19 cellular contexts compared by ENCODE assay signal in the genomic region with DNA sequence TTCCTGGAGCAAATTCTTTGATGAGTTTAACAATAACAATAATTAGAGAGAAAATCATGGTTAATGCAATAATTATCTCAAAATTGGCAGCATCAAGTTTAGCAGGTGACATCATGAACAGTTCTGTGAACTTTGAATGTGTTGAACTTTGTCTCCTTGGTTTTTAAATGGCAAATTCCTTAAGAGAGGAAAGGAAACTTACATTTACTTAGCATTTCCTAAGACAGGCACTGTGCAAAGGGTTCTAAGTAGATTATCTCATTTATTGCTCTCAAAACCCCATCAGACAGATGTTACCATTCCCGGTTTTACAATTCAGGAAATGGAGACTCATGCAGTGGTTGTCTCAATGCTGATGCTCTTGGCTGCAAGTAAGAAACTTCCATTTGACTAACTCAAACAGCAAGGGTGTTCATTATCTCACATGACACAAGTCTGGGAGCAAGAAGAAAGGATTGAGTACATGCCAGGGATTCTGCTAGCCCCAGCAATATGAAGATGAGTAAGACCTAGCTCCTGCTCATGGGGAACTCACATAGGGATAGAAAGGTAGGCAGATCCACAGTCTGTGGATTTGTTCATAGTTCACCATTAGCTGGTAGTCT.
DNase-seq lines count a peak whose midpoint lies in the region; ATAC-seq, FAIRE-seq and TF ChIP-seq lines count a peak whose summit lies in the region.
"Had no signal": no experiment of that assay in that cellular context is flagged by ENCODE, and none has a peak within 500 bp of the region (broad histone marks: within the 10 kb centered on the region; RNA-seq: fewer than 3 reads in every experiment).

No MANE protein-coding gene starts in this region.

- H3K4me1 Mint-ChIP-seq in activated CD4-positive, alpha-beta T cell treated with anti-CD3 and anti-CD28 coated beads for 36 hours = no peaks in the 10 kb centered on the region

- H3K18ac ChIP-seq in neuronal stem cell (ENCODE audit: low read length) = no peak overlapping the region

- H3K4ac ChIP-seq in neuronal stem cell (ENCODE audit: low read length) = no peak overlapping the region

- intact Hi-C loops in endothelial cell of umbilical vein (cut with micrococcal nuclease) = no loop called here
- intact Hi-C loops in activated CD4-positive, alpha-beta T cell treated with anti-CD3 and anti-CD28 coated beads for 36 hours (cut with DNase I, micrococcal nuclease) = no loop called here

- H3K4me3 ChIP-seq in endothelial cell of umbilical vein (replicated peaks in 1 of 3; ENCODE audit: insufficient read depth in 1 of 3, low read depth in 1 of 3, low read length in 3 of 3) (no peak overlapping the region), small intestine (ENCODE audit: low read depth in 1 of 2, low read length in 2 of 2) (no peak overlapping the region), neuronal stem cell (ENCODE audit: low read length in 2 of 2) (no peak overlapping the region)

- no peak overlapping the region for H3K23ac ChIP-seq in neuronal stem cell (ENCODE audit: low read depth, low read length, poor library complexity)

- H3K36me3 ChIP-seq in endothelial cell of umbilical vein (ENCODE audit: control insufficient read depth in 2 of 2, extremely low read depth in 1 of 2, insufficient read depth in 2 of 2, low read length in 2 of 2) (no peaks in the 10 kb centered on the region), small intestine (ENCODE audit: control insufficient read depth in 2 of 2, insufficient read depth in 2 of 2, low read length in 2 of 2) (no peaks in the 10 kb centered on the region), neuronal stem cell (replicated peaks in 1 of 2; ENCODE audit: control insufficient read depth in 2 of 2, insufficient read depth in 2 of 2, low read length in 2 of 2) (no peaks in the 10 kb centered on the region)

- H2BK12ac ChIP-seq in neuronal stem cell (ENCODE audit: low read length) = no peak overlapping the region

- no TSS peak for BruUV-seq in endothelial cell of umbilical vein (replicated peaks; lab: Mats Ljungman, UMichigan)

- H3K36me3 Mint-ChIP-seq in activated CD4-positive, alpha-beta T cell treated with anti-CD3 and anti-CD28 coated beads for 36 hours (ENCODE audit: low read depth) = no peaks in the 10 kb centered on the region

- H3K9ac ChIP-seq in endothelial cell of umbilical vein (replicated peaks; ENCODE audit: extremely low read depth, insufficient read depth, low read length) (no peak overlapping the region), neuronal stem cell (ENCODE audit: low read depth, low read length, poor library complexity) (no peak overlapping the region)
- H3K9ac ChIP-seq: KMS-11 had no signal

- POLR2A ChIA-PET in endothelial cell of umbilical vein (lab: Charles Lee) = no interaction called here
- POLR2A ChIA-PET in activated CD4-positive, alpha-beta T cell treated with anti-CD3 and anti-CD28 coated beads for 36 hours (lab: Charles Lee) = no interaction called here

- no peak overlapping the region for H3K27ac Mint-ChIP-seq in activated CD4-positive, alpha-beta T cell treated with anti-CD3 and anti-CD28 coated beads for 36 hours
- H3K27ac Mint-ChIP-seq: CD8-positive, alpha-beta T cell had no signal

- H3K4me3 Mint-ChIP-seq in activated CD4-positive, alpha-beta T cell treated with anti-CD3 and anti-CD28 coated beads for 36 hours = no peak overlapping the region
- H3K4me3 Mint-ChIP-seq: CD8-positive, alpha-beta T cell had no signal

- H2BK15ac ChIP-seq in neuronal stem cell (ENCODE audit: low read length) = no peak overlapping the region

- FAIRE-seq in endothelial cell of umbilical vein (lab: Jason Lieb, UNC) (peak; percentile 42), small intestine (lab: Jason Lieb, UNC) (no peak)
- FAIRE-seq: H1 had no signal

- peaks cover 19% of the 10 kb centered on the region for H3K9me3 Mint-ChIP-seq in activated CD4-positive, alpha-beta T cell treated with anti-CD3 and anti-CD28 coated beads for 36 hours (ENCODE audit: low read depth)

- TF ChIP-seq CTCF in endothelial cell of umbilical vein (IDR thresholded peaks at IDR 0.05; ENCODE audit: extremely low read depth in 1 of 2, insufficient read depth in 1 of 2, low read depth in 1 of 2, low read length in 2 of 2) = no peak

- H3K27me3 ChIP-seq in endothelial cell of umbilical vein (ENCODE audit: control insufficient read depth in 2 of 2, insufficient read depth in 2 of 2, low read length in 2 of 2) (no peaks in the 10 kb centered on the region), small intestine (ENCODE audit: control insufficient read depth in 2 of 2, insufficient read depth in 2 of 2, low read length in 2 of 2) (peaks cover 0 to 3% of the 10 kb centered on the region in 2 donors), neuronal stem cell (ENCODE audit: control insufficient read depth in 3 of 3, insufficient read depth in 3 of 3, low read depth in 1 of 3, low read length in 3 of 3) (peaks cover 0 to 4% (median 0%) of the 10 kb centered on the region in 3 experiments)

- WGBS in small intestine, 3 donors = 11 to 47% (median 44%) methylated on average over 1 of the region's 1 CpG
- WGBS in neuronal stem cell (ENCODE audit: extremely low coverage in 2 of 2, insufficient read length in 2 of 2, insufficient replicate concordance in 1 of 2), 2 donors = no CpG with 5 or more reads among the region's 1 CpG

- no peak for TF ChIP-seq POLR2A in endothelial cell of umbilical vein (IDR thresholded peaks at IDR 0.05; ENCODE audit: low read depth, low read length)

- H3K4me2 ChIP-seq in endothelial cell of umbilical vein (ENCODE audit: insufficient read depth, low read length) = no peak overlapping the region
- no peak overlapping the region for H3K4me2 ChIP-seq in neuronal stem cell (ENCODE audit: insufficient read depth, low read length, poor library complexity, severe bottlenecking)
- H3K4me2 ChIP-seq: KMS-11 had no signal

- H2BK120ac ChIP-seq in neuronal stem cell (ENCODE audit: low read depth, low read length) = no peak overlapping the region

- H3K4me1 ChIP-seq in endothelial cell of umbilical vein (ENCODE audit: control insufficient read depth, extremely low read depth, insufficient read depth, low read length) = no peaks in the 10 kb centered on the region
- H3K4me1 ChIP-seq in small intestine (ENCODE audit: control insufficient read depth in 2 of 2, insufficient read depth in 1 of 2, low read depth in 1 of 2, low read length in 1 of 2) = peaks cover 1 to 5% of the 10 kb centered on the region in 2 donors
- H3K4me1 ChIP-seq in neuronal stem cell (ENCODE audit: control insufficient read depth in 2 of 2, insufficient read depth in 1 of 2, low read depth in 1 of 2, low read length in 2 of 2) = no peaks in the 10 kb centered on the region

- no peak overlapping the region for H3K27ac ChIP-seq in endothelial cell of umbilical vein (ENCODE audit: insufficient read depth, low read depth, low read length)
- no peak overlapping the region for H3K27ac ChIP-seq in small intestine (ENCODE audit: low read depth in 1 of 2, low read length in 1 of 2)
- H3K27ac ChIP-seq in neuronal stem cell (replicated peaks; ENCODE audit: low read length) = no peak overlapping the region
- H3K27ac ChIP-seq: 22Rv1, HL-60, KMS-11 had no signal

- H2AK5ac ChIP-seq in neuronal stem cell (ENCODE audit: low read depth, low read length) = no peak overlapping the region

- H3K27me3 Mint-ChIP-seq in activated CD4-positive, alpha-beta T cell treated with anti-CD3 and anti-CD28 coated beads for 36 hours = no peaks in the 10 kb centered on the region

- H2AFZ ChIP-seq in endothelial cell of umbilical vein (ENCODE audit: low read depth, low read length) (no peak overlapping the region), neuronal stem cell (ENCODE audit: low read length) (no peak overlapping the region)

- no peak overlapping the region for H3K14ac ChIP-seq in neuronal stem cell (ENCODE audit: low read length)

- H4K8ac ChIP-seq in neuronal stem cell (ENCODE audit: low read depth, low read length) = no peak overlapping the region

- no peak overlapping the region for H4K91ac ChIP-seq in neuronal stem cell (ENCODE audit: low read depth, low read length, poor library complexity)

- ATAC-seq in activated CD4-positive, alpha-beta T cell treated with anti-CD3 and anti-CD28 coated beads for 36 hours = no peak
- no peak for ATAC-seq in GM18909 (IDR thresholded peaks at IDR 0.05; ENCODE audit: poor library complexity, unreplicated experiment)
- ATAC-seq: CD8-positive, alpha-beta T cell; SK-N-SH treated with all-trans-retinoic acid at 6 μM for 48 hours had no signal

- H2BK5ac ChIP-seq in neuronal stem cell (ENCODE audit: low read length) = no peak overlapping the region

- no peaks in the 10 kb centered on the region for H4K20me1 ChIP-seq in endothelial cell of umbilical vein (replicated peaks; ENCODE audit: control insufficient read depth, extremely low read depth, insufficient read depth, low read length)

- H3K9me3 ChIP-seq in endothelial cell of umbilical vein (replicated peaks; ENCODE audit: control insufficient read depth, insufficient read depth, low read length) (no peaks in the 10 kb centered on the region), small intestine (ENCODE audit: control insufficient read depth, low read depth) (no peaks in the 10 kb centered on the region), neuronal stem cell (replicated peaks in 1 of 2; ENCODE audit: control insufficient read depth in 2 of 2, insufficient read depth in 1 of 2, low read depth in 1 of 2, low read length in 2 of 2) (peaks cover 3 to 16% of the 10 kb centered on the region in 2 donors)

- CTCF ChIA-PET in endothelial cell of umbilical vein (lab: Charles Lee) = no interaction called here
- CTCF ChIA-PET in activated CD4-positive, alpha-beta T cell treated with anti-CD3 and anti-CD28 coated beads for 36 hours (lab: Charles Lee) = no interaction called here

- DNase-seq in NCI-H82 (lab: John Stamatoyannopoulos, UW) = peak; percentile 40
- DNase-seq in NCI-H82 treated with DMSO at 0.1 percent for 48 hours (lab: John Stamatoyannopoulos, UW; ENCODE audit: unreplicated experiment) = no peak
- DNase-seq in NCI-H226 = peak; percentile 36
- DNase-seq in endothelial cell of umbilical vein (ENCODE audit: low read depth, low spot score) = peak; percentile 3
- peak; percentile 64 for DNase-seq in small intestine
- no peak for DNase-seq in neuronal stem cell (ENCODE audit: low spot score)
- no peak for DNase-seq in activated CD4-positive, alpha-beta T cell treated with anti-CD3 and anti-CD28 coated beads for 36 hours
- DNase-seq: AML-193; C1 segment of cervical spinal cord; CD8-positive, alpha-beta T cell; NCI-H1694 treated with DMSO at 0.1 percent for 48 hours; NCI-H69; SIG-M5 had no signal

- dilution Hi-C loops in endothelial cell of umbilical vein (cut with MboI; ENCODE audit: extremely low pct_ligation_motif_present, low sequenced_read_pairs) = no loop called here

- H3K79me2 ChIP-seq in endothelial cell of umbilical vein (ENCODE audit: control insufficient read depth, insufficient read depth, low read length) = no peaks in the 10 kb centered on the region

- H3K79me1 ChIP-seq in neuronal stem cell (ENCODE audit: low read depth, low read length) = no peaks in the 10 kb centered on the region

- H3K9me1 ChIP-seq in endothelial cell of umbilical vein (replicated peaks; ENCODE audit: control insufficient read depth, extremely low read depth, insufficient read depth, low read length) = no peaks in the 10 kb centered on the region

Comparison
In these comparisons a context has a peak if more than half of its experiments do, and no peak if none do; other contexts are left out.
1. DNase-seq: peak in NCI-H82 (single experiment), NCI-H226 (single experiment), endothelial cell of umbilical vein (single experiment) and small intestine (single experiment); none in NCI-H82 treated with DMSO at 0.1 percent for 48 hours (single experiment), neuronal stem cell (single experiment) and activated CD4-positive, alpha-beta T cell treated with anti-CD3 and anti-CD28 coated beads for 36 hours (single experiment).